ENCODE assay signal across 8 cellular contexts in genomic region chr3:56681963-56682457, GRCh38. TPM values are rescaled to one million over a fixed set of nuclear protein-coding genes. Genes with fewer than 3 reads are reported as not detected.
DNase-seq lines count a peak whose midpoint lies in the region; ATAC-seq and TF ChIP-seq lines count a peak whose summit lies in the region.

No MANE protein-coding gene starts in this region.

- H2AFZ ChIP-seq in mammary epithelial cell (ENCODE audit: low read depth, low read length), result peak overlapping the region; percentile 90

- H3K9me3 ChIP-seq in BE2C (0 out of 2 replicates have a peak, but pooled peaks cover 3% of the 10 kb centered on the region), mammary epithelial cell (replicated peaks; ENCODE audit: insufficient read depth, low read length) (peaks cover 4% of the 10 kb centered on the region), mucosa of stomach (ENCODE audit: control insufficient read depth, low read length) (no peaks in the 10 kb centered on the region)

- CTCF ChIA-PET in mammary epithelial cell (lab: Charles Lee; ENCODE audit: low non-redundant PET), result interaction anchor here (0.8 kb wide), 1 partner anchor 29 kb away, joined by 3 read pairs; no protein-coding TSS in a partner anchor
- CTCF ChIA-PET in GM10248 (lab: Yijun Ruan, JAX), result interaction anchor here (1.5 to 1.7 kb wide), 3 partner anchors 28 to 121 kb away, joined by 3 to 7 read pairs (median 4); no protein-coding TSS in a partner anchor

- H3K36me3 ChIP-seq in BE2C (no peaks in the 10 kb centered on the region), mammary epithelial cell (ENCODE audit: insufficient read depth, low read length) (peaks cover 2% of the 10 kb centered on the region), mucosa of stomach (ENCODE audit: control insufficient read depth, insufficient read depth, low read length) (no peaks in the 10 kb centered on the region)

- H3K4me2 ChIP-seq in mammary epithelial cell (ENCODE audit: insufficient read depth, low read depth, low read length), result peak overlapping the region; percentile 75

- H3K27me3 ChIP-seq in BE2C (no peaks in the 10 kb centered on the region), mammary epithelial cell (ENCODE audit: insufficient read depth, low read length) (no peaks in the 10 kb centered on the region), mucosa of stomach (ENCODE audit: control insufficient read depth, insufficient read depth, low read length) (no peaks in the 10 kb centered on the region)

- H3K79me2 ChIP-seq in mammary epithelial cell (ENCODE audit: insufficient read depth, low read length), result peaks cover 51% of the 10 kb centered on the region

- peak; percentile 1 for ATAC-seq in HG03175 (IDR thresholded peaks at IDR 0.05; ENCODE audit: unreplicated experiment)
- ATAC-seq in GM18502 (IDR thresholded peaks at IDR 0.05; ENCODE audit: poor library complexity, unreplicated experiment), result no peak
- no peak for ATAC-seq in GM21723 (IDR thresholded peaks at IDR 0.05; ENCODE audit: unreplicated experiment)

- peak overlapping the region; percentile 86 for H3K27ac ChIP-seq in mammary epithelial cell (ENCODE audit: insufficient read depth, low read depth, low read length)

- dilution Hi-C loops in mammary epithelial cell (cut with HindIII; ENCODE audit: low sequenced_read_pairs), result no loop called here

- intact Hi-C loops in mammary epithelial cell (cut with micrococcal nuclease), result no loop called here

- H3K4me3 ChIP-seq in BE2C (ENCODE audit: low read depth, low read length) (peak overlapping the region; percentile 75), mammary epithelial cell (replicated peaks in 1 of 3; ENCODE audit: insufficient read depth in 1 of 3, low read depth in 2 of 3, low read length in 3 of 3) (peak overlapping the region; percentile 62 to 91 (median 82)), mucosa of stomach (ENCODE audit: low read length) (peak overlapping the region; percentile 70)

- DNase-seq in BE2C (no peak), mammary epithelial cell (no peak), GM10248 (ENCODE audit: extremely low spot score) (no peak), NCI-H1048 (lab: John Stamatoyannopoulos, UW) (no peak)

- POLR2A ChIA-PET in GM10248 (lab: Yijun Ruan, JAX), result interaction anchor here (0.6 to 1.5 kb wide), 3 partner anchors 8 to 1521 kb away, joined by 3 to 5 read pairs (median 3); no protein-coding TSS in a partner anchor

- H3K9ac ChIP-seq in mammary epithelial cell (ENCODE audit: insufficient read depth, low read length) (peak overlapping the region; percentile 81), mucosa of stomach (ENCODE audit: low read length) (peak overlapping the region; percentile 97)

- H4K20me1 ChIP-seq in mammary epithelial cell (ENCODE audit: insufficient read depth, low read length), result no peaks in the 10 kb centered on the region

- WGBS in mammary epithelial cell (ENCODE audit: low coverage, missing lambda C conversion rate), result 28% methylated on average over 6 of the region's 10 CpGs

- BruUV-seq in mammary epithelial cell (replicated peaks; lab: Mats Ljungman, UMichigan), result no TSS peak

- TF ChIP-seq CTCF in BE2C (IDR thresholded peaks at IDR 0.05; ENCODE audit: low read depth, low read length), result no peak
- no peak for TF ChIP-seq CTCF in mammary epithelial cell (conservative IDR thresholded peaks at IDR 0.05 in 1 of 2, IDR thresholded peaks at IDR 0.05 in 1 of 2; ENCODE audit: extremely low read depth in 1 of 2, insufficient read depth in 1 of 2, low read depth in 1 of 2, low read length in 2 of 2)
- no peak for TF ChIP-seq CTCF in GM10248 (IDR thresholded peaks at IDR 0.05; ENCODE audit: control extremely low read depth, extremely low read depth, low read depth, missing control alignments)

- H3K4me1 ChIP-seq in BE2C (no peaks in the 10 kb centered on the region), mammary epithelial cell (ENCODE audit: insufficient read depth, low read length) (peaks cover 13% of the 10 kb centered on the region), mucosa of stomach (ENCODE audit: control insufficient read depth, insufficient read depth, low read length) (no peaks in the 10 kb centered on the region)

- in situ Hi-C loops in mammary epithelial cell (cut with MboI; ENCODE audit: low sequenced_read_pairs in 2 of 2), result no loop called here

RNA-seq across cellular contexts. Expression of gene TASOR, which starts 1.1 kb away (rescaled TPM):
- polyA plus RNA-seq in BE2C (2012; ENCODE audit: insufficient read depth, insufficient read length, low read depth), result 14.4 TPM
- 10 to 100 TPM; 46.7 to 47.5 TPM for total RNA-seq in mammary epithelial cell
- 20.3 TPM for polyA plus RNA-seq in mammary epithelial cell
- polyA minus RNA-seq in mammary epithelial cell, result 47.5 TPM
